In genomic region chr13:43787518-43787891, GRCh38 we compare ENCODE assay signal across 8 cellular contexts. TPM values are rescaled to one million over a fixed set of nuclear protein-coding genes. Genes with fewer than 3 reads are reported as not detected.
DNase-seq lines count a peak whose midpoint lies in the region; ATAC-seq and TF ChIP-seq lines count a peak whose summit lies in the region.

No MANE protein-coding gene starts in this region.

- H3K27ac ChIP-seq in suprapubic skin (no peak overlapping the region), foreskin keratinocyte (no peak overlapping the region)

- H3K27me3 ChIP-seq in suprapubic skin: peaks cover 12% of the 10 kb centered on the region
- H3K27me3 ChIP-seq in foreskin keratinocyte: no peaks in the 10 kb centered on the region

- 12% methylated on average over 9 of the region's 9 CpGs for WGBS in suprapubic skin

- H3K4me3 Mint-ChIP-seq in T-helper 2 cell treated with Interferon-gamma antibody and Interleukin-4, amounts not matched to agents 5 μg/mL and 100 μg/mL, for 36 hours: peak overlapping the region; percentile 14
- H3K4me3 Mint-ChIP-seq in activated T-helper 17 cell treated with anti-CD3 and anti-CD28 coated beads, Interleukin-2, amount 50 U/mL, for 72 hours: peak overlapping the region; percentile 74

- no peak for DNase-seq in T-helper 2 cell treated with Interferon-gamma antibody and Interleukin-4, amounts not matched to agents 5 μg/mL and 100 μg/mL, for 36 hours (ENCODE audit: low spot score)
- DNase-seq in T-helper 2 cell (no peak), iris pigment epithelial cell (ENCODE audit: low read depth) (peak; percentile 4), suprapubic skin (ENCODE audit: low spot score in 2 of 2) (no peak), ACHN (no peak), foreskin keratinocyte (no peak), HK-2 (ENCODE audit: unreplicated experiment) (no peak)

- no peaks in the 10 kb centered on the region for H3K36me3 ChIP-seq in suprapubic skin

- no peak for TF ChIP-seq POLR2A in suprapubic skin (IDR thresholded peaks at IDR 0.05)

- TF ChIP-seq CTCF in suprapubic skin (IDR thresholded peaks at IDR 0.05): no peak
- TF ChIP-seq CTCF in foreskin keratinocyte (conservative IDR thresholded peaks at IDR 0.05): no peak

- in situ Hi-C loops in ACHN (cut with HindIII; ENCODE audit: low pct_ligation_motif_present, low pct_unique_long_range_greater_than_20kb, low sequenced_read_pairs): no loop called here

- no peak for TF ChIP-seq EP300 in suprapubic skin (IDR thresholded peaks at IDR 0.05)

- ATAC-seq in activated T-helper 17 cell treated with anti-CD3 and anti-CD28 coated beads, Interleukin-2, amount 50 U/mL, for 72 hours (replicated peaks): no peak
- no peak for ATAC-seq in foreskin keratinocyte

- no peaks in the 10 kb centered on the region for H3K9me3 ChIP-seq in suprapubic skin

- H3K27me3 Mint-ChIP-seq in T-helper 2 cell treated with Interferon-gamma antibody and Interleukin-4, amounts not matched to agents 5 μg/mL and 100 μg/mL, for 36 hours (ENCODE audit: low read depth): peaks cover 45% of the 10 kb centered on the region
- peaks cover 46% of the 10 kb centered on the region for H3K27me3 Mint-ChIP-seq in activated T-helper 17 cell treated with anti-CD3 and anti-CD28 coated beads, Interleukin-2, amount 50 U/mL, for 72 hours

- H3K36me3 Mint-ChIP-seq in T-helper 2 cell treated with Interferon-gamma antibody and Interleukin-4, amounts not matched to agents 5 μg/mL and 100 μg/mL, for 36 hours (ENCODE audit: low read depth): no peaks in the 10 kb centered on the region
- H3K36me3 Mint-ChIP-seq in activated T-helper 17 cell treated with anti-CD3 and anti-CD28 coated beads, Interleukin-2, amount 50 U/mL, for 72 hours (ENCODE audit: low read depth): no peaks in the 10 kb centered on the region

- H3K4me1 Mint-ChIP-seq in T-helper 2 cell treated with Interferon-gamma antibody and Interleukin-4, amounts not matched to agents 5 μg/mL and 100 μg/mL, for 36 hours (ENCODE audit: low read depth): peaks cover 2% of the 10 kb centered on the region
- no peaks in the 10 kb centered on the region for H3K4me1 Mint-ChIP-seq in activated T-helper 17 cell treated with anti-CD3 and anti-CD28 coated beads, Interleukin-2, amount 50 U/mL, for 72 hours

- H3K9me3 Mint-ChIP-seq in T-helper 2 cell treated with Interferon-gamma antibody and Interleukin-4, amounts not matched to agents 5 μg/mL and 100 μg/mL, for 36 hours: no peaks in the 10 kb centered on the region
- no peaks in the 10 kb centered on the region for H3K9me3 Mint-ChIP-seq in activated T-helper 17 cell treated with anti-CD3 and anti-CD28 coated beads, Interleukin-2, amount 50 U/mL, for 72 hours

- H3K4me3 ChIP-seq in suprapubic skin: peak overlapping the region; percentile 75

- no peak overlapping the region for H3K27ac Mint-ChIP-seq in T-helper 2 cell treated with Interferon-gamma antibody and Interleukin-4, amounts not matched to agents 5 μg/mL and 100 μg/mL, for 36 hours
- no peak overlapping the region for H3K27ac Mint-ChIP-seq in activated T-helper 17 cell treated with anti-CD3 and anti-CD28 coated beads, Interleukin-2, amount 50 U/mL, for 72 hours

- peaks cover 28% of the 10 kb centered on the region for H3K4me1 ChIP-seq in suprapubic skin
- H3K4me1 ChIP-seq in foreskin keratinocyte: no peaks in the 10 kb centered on the region

RNA-seq across cellular contexts. Expression of gene ENOX1, which starts 0.7 kb away (rescaled TPM):
- 1 to 10 TPM in 1 of 2 donors, not detected in 1; 1.7 TPM for total RNA-seq in activated T-helper 17 cell treated with anti-CD3 and anti-CD28 coated beads, Interleukin-2, amount 50 U/mL, for 72 hours
- total RNA-seq in suprapubic skin (under 1 TPM; 0.25 to 0.52 (median 0.33) TPM), foreskin keratinocyte (0.92 and 1.5 TPM in 2 replicates)
- polyA plus RNA-seq in foreskin keratinocyte: 0.55 and 0.66 TPM in 2 replicates
